ENCODE assay signal across 8 cellular contexts in genomic region chr7:151342811-151343210, GRCh38. TPM values are rescaled to one million over a fixed set of nuclear protein-coding genes. Genes with fewer than 3 reads are reported as not detected.
A peak's percentile ranks its signal among the peaks of the same experiment; 100 is the strongest.
DNase-seq lines count a peak whose midpoint lies in the region; ATAC-seq and TF ChIP-seq lines count a peak whose summit lies in the region.

No MANE protein-coding gene starts in this region.

- no peak for TF ChIP-seq POLR2A in vagina (IDR thresholded peaks at IDR 0.05)

- H3K4me1 ChIP-seq in left ventricle myocardium inferior, result peaks cover 39% of the 10 kb centered on the region
- peaks cover 30% of the 10 kb centered on the region for H3K4me1 ChIP-seq in vagina

- peak overlapping the region; percentile 92 for H3K4me3 Mint-ChIP-seq in activated naive CD8-positive, alpha-beta T cell
- peak overlapping the region; percentile 55 for H3K4me3 Mint-ChIP-seq in memory B cell

- H3K4me1 Mint-ChIP-seq in activated naive CD8-positive, alpha-beta T cell (ENCODE audit: low read depth), result peaks cover 49% of the 10 kb centered on the region
- peaks cover 21% of the 10 kb centered on the region for H3K4me1 Mint-ChIP-seq in memory B cell

- H3K27ac ChIP-seq in left ventricle myocardium inferior (replicated peaks), result no peak overlapping the region
- no peak overlapping the region for H3K27ac ChIP-seq in vagina

- intact Hi-C loops in left ventricle myocardium inferior (cut with micrococcal nuclease), result no loop called here
- intact Hi-C loops in left ventricle myocardium superior (cut with micrococcal nuclease), result no loop called here
- intact Hi-C loops in vagina (cut with DNase I), result no loop called here

- H3K27me3 ChIP-seq in left ventricle myocardium inferior (ENCODE audit: low read depth), result no peaks in the 10 kb centered on the region
- H3K27me3 ChIP-seq in vagina, result no peaks in the 10 kb centered on the region

- no peak for ATAC-seq in left ventricle myocardium superior
- no peak for ATAC-seq in memory B cell (ENCODE audit: low read depth)
- no peak for ATAC-seq in HG03108 (IDR thresholded peaks at IDR 0.05; ENCODE audit: unreplicated experiment)

- peaks cover 4% of the 10 kb centered on the region for H3K36me3 Mint-ChIP-seq in activated naive CD8-positive, alpha-beta T cell
- peaks cover 6% of the 10 kb centered on the region for H3K36me3 Mint-ChIP-seq in memory B cell

- peaks cover 8% of the 10 kb centered on the region for H3K9me3 Mint-ChIP-seq in activated naive CD8-positive, alpha-beta T cell (ENCODE audit: low read depth)
- peaks cover 2% of the 10 kb centered on the region for H3K9me3 Mint-ChIP-seq in memory B cell

- H3K27me3 Mint-ChIP-seq in activated naive CD8-positive, alpha-beta T cell, result no peaks in the 10 kb centered on the region
- no peaks in the 10 kb centered on the region for H3K27me3 Mint-ChIP-seq in memory B cell

- H3K36me3 ChIP-seq in left ventricle myocardium inferior, result peaks cover 32% of the 10 kb centered on the region
- peaks cover 0 to 27% of the 10 kb centered on the region in 2 donors for H3K36me3 ChIP-seq in vagina

- no peak for TF ChIP-seq CTCF in left ventricle myocardium inferior (IDR thresholded peaks at IDR 0.05; ENCODE audit: borderline replicate concordance)
- TF ChIP-seq CTCF in vagina (IDR thresholded peaks at IDR 0.05), result no peak

- H3K9me3 ChIP-seq in left ventricle myocardium inferior (replicated peaks) (peaks cover 5% of the 10 kb centered on the region), vagina (no peaks in the 10 kb centered on the region)

- peak overlapping the region; percentile 93 for H3K27ac Mint-ChIP-seq in activated naive CD8-positive, alpha-beta T cell
- H3K27ac Mint-ChIP-seq in memory B cell, result peak overlapping the region; percentile 89

- DNase-seq in left ventricle myocardium inferior (no peak), left ventricle myocardium superior (no peak), memory B cell (ENCODE audit: low spot score in 2 of 2) (no peak), vagina (ENCODE audit: extremely low spot score in 2 of 2) (peak in 1 of 2 donors; percentile 42), NCI-H1694 (lab: John Stamatoyannopoulos, UW) (no peak)
- no peak for DNase-seq in stimulated activated CD4-positive, alpha-beta T cell treated with anti-CD3 and anti-CD28 coated beads, Interleukin-2, amount 100 ng/mL, for 24 hours

- H3K4me3 ChIP-seq in left ventricle myocardium inferior (peak overlapping the region; percentile 95), vagina (peak overlapping the region; percentile 82 to 84)

RNA-seq across cellular contexts. Expression of gene NUB1, which starts 1.2 kb away (rescaled TPM):
- total RNA-seq in left ventricle myocardium inferior (39.5 TPM), left ventricle myocardium superior (36.5 TPM), vagina (46.2 TPM)
